ENCODE assay signal across 31 cellular contexts in genomic region chr15:41629883-41630282, GRCh38.
"Had no signal": no experiment of that assay in that cellular context is flagged by ENCODE, and none has a peak within 500 bp of the region (broad histone marks: within the 10 kb centered on the region; RNA-seq: fewer than 3 reads in every experiment).

No MANE protein-coding gene starts in this region.

- H3K27ac Mint-ChIP-seq: activated naive CD4-positive, alpha-beta T cell treated with anti-CD3 and anti-CD28 coated beads, Interleukin-2, amount 10 ng/mL, durations not matched to agents 7 days and 5 days; activated naive CD8-positive, alpha-beta T cell treated with anti-CD3 and anti-CD28 coated beads, Interleukin-2, amount 10 ng/mL, durations not matched to agents 7 days and 5 days; nephron progenitor cell; stimulated activated effector memory CD8-positive, alpha-beta T cell treated with anti-CD3 and anti-CD28 coated beads, Interleukin-12 subunit alpha, Interleukin-12 subunit beta, amount 100 ng/mL, for 72 hours; stimulated activated naive CD8-positive, alpha-beta T cell treated with anti-CD3 and anti-CD28 coated beads, Interleukin-15, Interleukin-2, amounts not matched to agents 100 ng/mL and 50 ng/mL, for 24 hours had no signal

- ATAC-seq: esophagus mucosa; heart left ventricle; left ventricle myocardium superior; pancreas; stimulated activated effector memory CD8-positive, alpha-beta T cell treated with anti-CD3 and anti-CD28 coated beads, Interleukin-12 subunit alpha, Interleukin-12 subunit beta, amount 100 ng/mL, for 72 hours had no signal

- H3K9me3 Mint-ChIP-seq: activated naive CD4-positive, alpha-beta T cell treated with anti-CD3 and anti-CD28 coated beads, Interleukin-2, amount 10 ng/mL, durations not matched to agents 7 days and 5 days; activated naive CD8-positive, alpha-beta T cell treated with anti-CD3 and anti-CD28 coated beads, Interleukin-2, amount 10 ng/mL, durations not matched to agents 7 days and 5 days; brain; naive B cell; nephron progenitor cell; stimulated activated effector memory CD8-positive, alpha-beta T cell treated with anti-CD3 and anti-CD28 coated beads, Interleukin-12 subunit alpha, Interleukin-12 subunit beta, amount 100 ng/mL, for 72 hours; stimulated activated naive CD8-positive, alpha-beta T cell treated with anti-CD3 and anti-CD28 coated beads, Interleukin-15, Interleukin-2, amounts not matched to agents 100 ng/mL and 50 ng/mL, for 24 hours; type B pancreatic cell had no signal

- H3K9me3 ChIP-seq: ascending aorta, heart left ventricle, pancreas, prostate gland, sigmoid colon, uterus had no signal

- H3K4me1 Mint-ChIP-seq: activated naive CD4-positive, alpha-beta T cell treated with anti-CD3 and anti-CD28 coated beads, Interleukin-2, amount 10 ng/mL, durations not matched to agents 7 days and 5 days had no signal

- H3K4me1 ChIP-seq: ascending aorta, prostate gland, sigmoid colon, uterus had no signal

- H3K27me3 Mint-ChIP-seq: activated naive CD4-positive, alpha-beta T cell treated with anti-CD3 and anti-CD28 coated beads, Interleukin-2, amount 10 ng/mL, durations not matched to agents 7 days and 5 days; activated naive CD8-positive, alpha-beta T cell treated with anti-CD3 and anti-CD28 coated beads, Interleukin-2, amount 10 ng/mL, durations not matched to agents 7 days and 5 days; naive B cell; stimulated activated naive CD8-positive, alpha-beta T cell treated with anti-CD3 and anti-CD28 coated beads, Interleukin-15, Interleukin-2, amounts not matched to agents 100 ng/mL and 50 ng/mL, for 24 hours; type B pancreatic cell had no signal

- H3K36me3 ChIP-seq: ascending aorta, cardiac muscle cell, heart left ventricle, pancreas, prostate gland, sigmoid colon, uterus had no signal

- H3K36me3 Mint-ChIP-seq: activated naive CD4-positive, alpha-beta T cell treated with anti-CD3 and anti-CD28 coated beads, Interleukin-2, amount 10 ng/mL, durations not matched to agents 7 days and 5 days; brain; naive B cell; stimulated activated effector memory CD8-positive, alpha-beta T cell treated with anti-CD3 and anti-CD28 coated beads, Interleukin-12 subunit alpha, Interleukin-12 subunit beta, amount 100 ng/mL, for 72 hours had no signal

- H3K27me3 ChIP-seq: ascending aorta, cardiac muscle cell, heart left ventricle, pancreas, sigmoid colon, uterus had no signal

- FAIRE-seq: pancreas, small intestine had no signal

- DNase-seq: activated CD4-positive, alpha-beta T cell treated with anti-CD3 and anti-CD28 coated beads for 4 hours; activated CD4-positive, alpha-beta T cell treated with anti-CD3 and anti-CD28 coated beads, Interleukin-2, amount 50 U/mL, for 48 hours; activated CD8-positive, alpha-beta memory T cell treated with anti-CD3 and anti-CD28 coated beads for 24 hours; activated gamma-delta T cell; activated naive CD4-positive, alpha-beta T cell treated with anti-CD3 and anti-CD28 coated beads, Interleukin-2, amount 10 ng/mL, durations not matched to agents 7 days and 5 days; activated naive CD8-positive, alpha-beta T cell treated with anti-CD3 and anti-CD28 coated beads, Interleukin-2, amount 10 ng/mL, durations not matched to agents 7 days and 5 days; cortex of kidney; foreskin fibroblast; heart left ventricle; hypothalamus; islet precursor cell; left cardiac atrium; left ventricle myocardium superior; naive B cell; nephron progenitor cell; nucleus accumbens; pancreas; retina; sigmoid colon; small intestine; stimulated activated CD4-positive, alpha-beta T cell treated with anti-CD3 and anti-CD28 coated beads, Interleukin-4, amount 100 ng/mL, for 24 hours; substantia nigra; uterus had no signal

- H3K27ac ChIP-seq: ascending aorta, cardiac muscle cell, heart left ventricle, pancreas, prostate gland, sigmoid colon, uterus had no signal

- H3K4me3 Mint-ChIP-seq: activated naive CD4-positive, alpha-beta T cell treated with anti-CD3 and anti-CD28 coated beads, Interleukin-2, amount 10 ng/mL, durations not matched to agents 7 days and 5 days; activated naive CD8-positive, alpha-beta T cell treated with anti-CD3 and anti-CD28 coated beads, Interleukin-2, amount 10 ng/mL, durations not matched to agents 7 days and 5 days; brain; naive B cell; nephron progenitor cell; stimulated activated effector memory CD8-positive, alpha-beta T cell treated with anti-CD3 and anti-CD28 coated beads, Interleukin-12 subunit alpha, Interleukin-12 subunit beta, amount 100 ng/mL, for 72 hours; stimulated activated naive CD8-positive, alpha-beta T cell treated with anti-CD3 and anti-CD28 coated beads, Interleukin-15, Interleukin-2, amounts not matched to agents 100 ng/mL and 50 ng/mL, for 24 hours; type B pancreatic cell had no signal

- H3K4me3 ChIP-seq: ascending aorta, cardiac muscle cell, heart left ventricle, pancreas, prostate gland, sigmoid colon, uterus had no signal
